8 cellular contexts compared by ENCODE assay signal in the genomic region with DNA sequence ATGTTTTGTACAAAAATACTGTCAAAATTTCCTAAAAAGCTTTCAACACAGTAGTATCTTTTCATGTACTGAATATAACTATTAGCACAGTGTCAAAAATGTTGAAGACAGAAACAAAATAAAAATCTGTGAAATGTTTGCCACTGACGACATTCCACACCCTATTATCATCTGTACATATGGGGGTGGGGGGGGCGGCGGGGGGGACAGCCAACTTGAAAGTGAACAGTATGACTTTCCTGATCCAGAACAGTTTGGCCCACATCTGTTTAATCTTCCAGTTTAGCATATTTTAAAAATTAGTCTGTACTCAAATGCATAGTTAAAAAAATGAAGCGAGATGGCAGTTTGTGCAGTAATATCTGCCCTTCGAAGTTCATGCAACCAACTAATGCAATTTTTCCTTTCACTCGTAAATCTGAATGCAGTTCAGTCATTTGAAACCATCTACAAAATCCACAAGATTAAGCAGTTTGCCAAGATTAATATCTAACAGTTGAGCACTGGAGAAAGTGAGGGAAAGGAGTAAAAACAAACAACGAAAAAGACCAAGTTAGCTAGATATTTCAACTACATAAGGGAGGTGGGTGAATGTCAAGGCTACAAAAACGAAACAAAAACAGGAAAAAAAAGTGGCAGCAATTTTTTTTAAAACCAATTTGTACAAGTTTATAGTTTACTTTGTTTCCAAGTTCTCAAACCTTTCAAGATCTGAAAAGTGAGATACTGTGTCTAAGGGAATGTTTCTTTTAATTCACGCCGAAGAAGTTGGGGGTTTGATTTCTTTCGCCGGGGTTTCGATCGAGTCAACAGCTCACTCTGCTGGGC. TPM values are rescaled to one million over a fixed set of nuclear protein-coding genes. Genes with fewer than 3 reads are reported as not detected.
DNase-seq lines count a peak whose midpoint lies in the region; ATAC-seq lines count a peak whose summit lies in the region.

No MANE protein-coding gene starts in this region.

- peaks cover 34% of the 10 kb centered on the region for H3K4me1 ChIP-seq in iPS-15b (ENCODE audit: control insufficient read depth, insufficient read depth, low read length)

- ATAC-seq in activated CD8-positive, alpha-beta memory T cell treated with anti-CD3 and anti-CD28 coated beads, Interleukin-2, amount 10 ng/mL, durations not matched to agents 7 days and 5 days: no peak
- no peak for ATAC-seq in activated T-helper 17 cell treated with anti-CD3 and anti-CD28 coated beads, Interleukin-2, amount 50 U/mL, for 72 hours (replicated peaks)
- ATAC-seq in stimulated activated naive B cell treated with anti-CD40 and anti-IgM and Interleukin-4, amounts not matched to agents 10 μg/mL and 1 μg/mL and 100 μg/mL, for 72 hours (replicated peaks): no peak
- no peak for ATAC-seq in GM18519 (IDR thresholded peaks at IDR 0.05; ENCODE audit: low FRiP score, unreplicated experiment)

- CTCF ChIA-PET in activated CD8-positive, alpha-beta memory T cell treated with anti-CD3 and anti-CD28 coated beads, Interleukin-2, amount 10 ng/mL, durations not matched to agents 7 days and 5 days (lab: Charles Lee): interaction anchor here (0.5 to 4.3 kb wide), 15 partner anchors 8 to 1549 kb away, joined by 3 to 34 read pairs (median 3); no protein-coding TSS in a partner anchor

- no peaks in the 10 kb centered on the region for H3K9me3 Mint-ChIP-seq in activated CD8-positive, alpha-beta memory T cell treated with anti-CD3 and anti-CD28 coated beads, Interleukin-2, amount 10 ng/mL, durations not matched to agents 7 days and 5 days (ENCODE audit: low read depth)
- H3K9me3 Mint-ChIP-seq in activated T-helper 17 cell treated with anti-CD3 and anti-CD28 coated beads, Interleukin-2, amount 50 U/mL, for 72 hours: no peaks in the 10 kb centered on the region
- no peaks in the 10 kb centered on the region for H3K9me3 Mint-ChIP-seq in stimulated activated naive B cell treated with anti-CD40 and anti-IgM and Interleukin-4, amounts not matched to agents 10 μg/mL and 1 μg/mL and 100 μg/mL, for 72 hours

- DNase-seq in activated CD8-positive, alpha-beta memory T cell treated with anti-CD3 and anti-CD28 coated beads, Interleukin-2, amount 10 ng/mL, durations not matched to agents 7 days and 5 days: no peak
- no peak for DNase-seq in activated CD8-positive, alpha-beta memory T cell treated with anti-CD3 and anti-CD28 coated beads, Interleukin-2, amount 50 U/mL, for 48 hours
- no peak for DNase-seq in stimulated activated naive B cell treated with anti-CD40 and anti-IgM and Interleukin-4, amounts not matched to agents 10 μg/mL and 1 μg/mL and 100 μg/mL, for 72 hours
- DNase-seq in activated effector memory CD4-positive, alpha-beta T cell treated with Interleukin-2 at 50 U/mL for 16 hours: no peak
- DNase-seq in NK-92 (lab: John Stamatoyannopoulos, UW; ENCODE audit: unreplicated experiment): no peak

- no peaks in the 10 kb centered on the region for H3K36me3 ChIP-seq in iPS-15b (ENCODE audit: control insufficient read depth, insufficient read depth, low read length)

- no peaks in the 10 kb centered on the region for H3K9me3 ChIP-seq in iPS-15b (ENCODE audit: control insufficient read depth, insufficient read depth, low read length)

- H3K4me3 ChIP-seq in iPS-15b (ENCODE audit: low read depth, low read length): peak overlapping the region; percentile 91

- H3K27ac Mint-ChIP-seq in activated CD8-positive, alpha-beta memory T cell treated with anti-CD3 and anti-CD28 coated beads, Interleukin-2, amount 10 ng/mL, durations not matched to agents 7 days and 5 days: peak overlapping the region; percentile 99
- H3K27ac Mint-ChIP-seq in activated T-helper 17 cell treated with anti-CD3 and anti-CD28 coated beads, Interleukin-2, amount 50 U/mL, for 72 hours: peak overlapping the region; percentile 97
- H3K27ac Mint-ChIP-seq in stimulated activated naive B cell treated with anti-CD40 and anti-IgM and Interleukin-4, amounts not matched to agents 10 μg/mL and 1 μg/mL and 100 μg/mL, for 72 hours: peak overlapping the region; percentile 90

- no peak overlapping the region for H3K9ac ChIP-seq in iPS-15b (ENCODE audit: low read depth, low read length)

- no peaks in the 10 kb centered on the region for H3K27me3 Mint-ChIP-seq in activated CD8-positive, alpha-beta memory T cell treated with anti-CD3 and anti-CD28 coated beads, Interleukin-2, amount 10 ng/mL, durations not matched to agents 7 days and 5 days
- H3K27me3 Mint-ChIP-seq in activated T-helper 17 cell treated with anti-CD3 and anti-CD28 coated beads, Interleukin-2, amount 50 U/mL, for 72 hours: no peaks in the 10 kb centered on the region
- no peaks in the 10 kb centered on the region for H3K27me3 Mint-ChIP-seq in stimulated activated naive B cell treated with anti-CD40 and anti-IgM and Interleukin-4, amounts not matched to agents 10 μg/mL and 1 μg/mL and 100 μg/mL, for 72 hours

- peaks cover 50% of the 10 kb centered on the region for H3K4me1 Mint-ChIP-seq in activated CD8-positive, alpha-beta memory T cell treated with anti-CD3 and anti-CD28 coated beads, Interleukin-2, amount 10 ng/mL, durations not matched to agents 7 days and 5 days
- H3K4me1 Mint-ChIP-seq in activated T-helper 17 cell treated with anti-CD3 and anti-CD28 coated beads, Interleukin-2, amount 50 U/mL, for 72 hours: peaks cover 36% of the 10 kb centered on the region
- H3K4me1 Mint-ChIP-seq in stimulated activated naive B cell treated with anti-CD40 and anti-IgM and Interleukin-4, amounts not matched to agents 10 μg/mL and 1 μg/mL and 100 μg/mL, for 72 hours: peaks cover 19 to 35% of the 10 kb centered on the region in 2 donors

- H3K4me3 Mint-ChIP-seq in activated CD8-positive, alpha-beta memory T cell treated with anti-CD3 and anti-CD28 coated beads, Interleukin-2, amount 10 ng/mL, durations not matched to agents 7 days and 5 days: peak overlapping the region; percentile 96
- peak overlapping the region; percentile 95 for H3K4me3 Mint-ChIP-seq in activated T-helper 17 cell treated with anti-CD3 and anti-CD28 coated beads, Interleukin-2, amount 50 U/mL, for 72 hours
- peak overlapping the region; percentile 88 to 98 for H3K4me3 Mint-ChIP-seq in stimulated activated naive B cell treated with anti-CD40 and anti-IgM and Interleukin-4, amounts not matched to agents 10 μg/mL and 1 μg/mL and 100 μg/mL, for 72 hours

- H3K27me3 ChIP-seq in iPS-15b (ENCODE audit: control insufficient read depth, insufficient read depth, low read length): no peaks in the 10 kb centered on the region

- peaks cover 35% of the 10 kb centered on the region for H3K36me3 Mint-ChIP-seq in activated CD8-positive, alpha-beta memory T cell treated with anti-CD3 and anti-CD28 coated beads, Interleukin-2, amount 10 ng/mL, durations not matched to agents 7 days and 5 days
- H3K36me3 Mint-ChIP-seq in activated T-helper 17 cell treated with anti-CD3 and anti-CD28 coated beads, Interleukin-2, amount 50 U/mL, for 72 hours (ENCODE audit: low read depth): peaks cover 46% of the 10 kb centered on the region
- H3K36me3 Mint-ChIP-seq in stimulated activated naive B cell treated with anti-CD40 and anti-IgM and Interleukin-4, amounts not matched to agents 10 μg/mL and 1 μg/mL and 100 μg/mL, for 72 hours: peaks cover 10 to 13% of the 10 kb centered on the region in 2 donors

RNA-seq across cellular contexts. Expression of a gene that starts 1.9 kb away (rescaled TPM):
- total RNA-seq in activated CD8-positive, alpha-beta memory T cell treated with anti-CD3 and anti-CD28 coated beads, Interleukin-2, amount 10 ng/mL, durations not matched to agents 7 days and 5 days: 100 to 1,000 TPM; 102 to 107 TPM
- 10 to 100 TPM; 60.9 to 99.4 TPM for total RNA-seq in activated T-helper 17 cell treated with anti-CD3 and anti-CD28 coated beads, Interleukin-2, amount 50 U/mL, for 72 hours
